8 cellular contexts compared by ENCODE assay signal in the genomic region with DNA sequence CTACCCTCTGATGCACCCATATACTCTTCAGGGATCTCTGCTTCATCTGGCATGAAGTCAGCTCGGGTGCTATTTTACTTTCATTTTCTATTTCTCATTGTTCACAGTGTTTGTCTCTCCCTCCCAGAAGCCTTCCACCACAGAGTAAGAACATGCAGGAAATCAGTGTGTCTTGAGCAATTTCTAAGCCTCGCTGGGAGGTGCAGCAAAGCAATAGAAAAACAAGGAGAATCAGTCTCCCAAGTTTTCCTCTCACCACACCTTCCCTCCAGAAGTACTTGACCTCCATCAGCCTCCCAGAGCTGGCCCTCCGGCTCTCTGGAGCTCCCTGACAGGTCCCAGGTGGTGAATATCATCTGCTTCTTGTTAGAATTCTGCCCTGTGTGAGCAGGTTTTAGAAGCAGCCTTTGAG.
DNase-seq lines count a peak whose midpoint lies in the region; ATAC-seq and TF ChIP-seq lines count a peak whose summit lies in the region.

No MANE protein-coding gene starts in this region.

- H3K27me3 Mint-ChIP-seq in activated T-helper 1 cell treated with anti-CD3 and anti-CD28 coated beads, Interleukin-12 subunit alpha, Interleukin-12 subunit beta, Interleukin-2, Interleukin-4 antibody, amounts not matched to agents 30 ng/mL and 10 ng/mL and 1 ng/mL, durations not matched to agents 14 hours and 24 hours and 36 hours (ENCODE audit: insufficient read depth) = peaks cover 4% of the 10 kb centered on the region
- peaks cover 8 to 11% of the 10 kb centered on the region in 2 donors for H3K27me3 Mint-ChIP-seq in stimulated activated naive B cell treated with anti-CD40 and anti-IgM and Interleukin-4, amounts not matched to agents 10 μg/mL and 1 μg/mL and 100 μg/mL, for 72 hours

- peak overlapping the region; percentile 80 for H3K27ac Mint-ChIP-seq in activated T-helper 1 cell treated with anti-CD3 and anti-CD28 coated beads, Interleukin-12 subunit alpha, Interleukin-12 subunit beta, Interleukin-2, Interleukin-4 antibody, amounts not matched to agents 30 ng/mL and 10 ng/mL and 1 ng/mL, durations not matched to agents 14 hours and 24 hours and 36 hours
- no peak overlapping the region for H3K27ac Mint-ChIP-seq in stimulated activated naive B cell treated with anti-CD40 and anti-IgM and Interleukin-4, amounts not matched to agents 10 μg/mL and 1 μg/mL and 100 μg/mL, for 72 hours

- peak; percentile 29 for DNase-seq in AG09309 (ENCODE audit: low read depth)
- peak; percentile 40 for DNase-seq in NCI-H2107 (lab: John Stamatoyannopoulos, UW)
- DNase-seq in activated T-helper 1 cell treated with anti-CD3 and anti-CD28 coated beads, Interleukin-12 subunit alpha, Interleukin-12 subunit beta, Interleukin-2, Interleukin-4 antibody, amounts not matched to agents 30 ng/mL and 10 ng/mL and 1 ng/mL, durations not matched to agents 14 hours and 24 hours and 36 hours (ENCODE audit: low spot score) = peak; percentile 29
- no peak for DNase-seq in left ventricle myocardium superior
- DNase-seq in stimulated activated naive B cell treated with anti-CD40 and anti-IgM and Interleukin-4, amounts not matched to agents 10 μg/mL and 1 μg/mL and 100 μg/mL, for 72 hours = no peak
- DNase-seq in T-helper 9 cell = no peak

- intact Hi-C loops in activated T-helper 1 cell treated with anti-CD3 and anti-CD28 coated beads, Interleukin-12 subunit alpha, Interleukin-12 subunit beta, Interleukin-2, Interleukin-4 antibody, amounts not matched to agents 30 ng/mL and 10 ng/mL and 1 ng/mL, durations not matched to agents 14 hours and 24 hours and 36 hours (cut with micrococcal nuclease) = no loop called here
- intact Hi-C loops in left ventricle myocardium superior (cut with micrococcal nuclease) = no loop called here

- peaks cover 3% of the 10 kb centered on the region for H3K36me3 Mint-ChIP-seq in activated T-helper 1 cell treated with anti-CD3 and anti-CD28 coated beads, Interleukin-12 subunit alpha, Interleukin-12 subunit beta, Interleukin-2, Interleukin-4 antibody, amounts not matched to agents 30 ng/mL and 10 ng/mL and 1 ng/mL, durations not matched to agents 14 hours and 24 hours and 36 hours (ENCODE audit: low read depth)
- no peaks in the 10 kb centered on the region for H3K36me3 Mint-ChIP-seq in stimulated activated naive B cell treated with anti-CD40 and anti-IgM and Interleukin-4, amounts not matched to agents 10 μg/mL and 1 μg/mL and 100 μg/mL, for 72 hours

- peak overlapping the region; percentile 29 for H3K4me3 ChIP-seq in AG09309 (ENCODE audit: control insufficient read depth, low read depth, low read length)

- no peak for TF ChIP-seq CTCF in AG09309 (IDR thresholded peaks at IDR 0.05; ENCODE audit: control insufficient read depth, insufficient read depth, low read depth, low read length, missing control alignments)

- peak overlapping the region; percentile 76 for H3K4me3 Mint-ChIP-seq in activated T-helper 1 cell treated with anti-CD3 and anti-CD28 coated beads, Interleukin-12 subunit alpha, Interleukin-12 subunit beta, Interleukin-2, Interleukin-4 antibody, amounts not matched to agents 30 ng/mL and 10 ng/mL and 1 ng/mL, durations not matched to agents 14 hours and 24 hours and 36 hours
- H3K4me3 Mint-ChIP-seq in stimulated activated naive B cell treated with anti-CD40 and anti-IgM and Interleukin-4, amounts not matched to agents 10 μg/mL and 1 μg/mL and 100 μg/mL, for 72 hours = peak overlapping the region; percentile 55 to 80

- peak; percentile 100 for ATAC-seq in GM18517 (IDR thresholded peaks at IDR 0.05; ENCODE audit: unreplicated experiment)
- peak; percentile 99 for ATAC-seq in HG02885 (IDR thresholded peaks at IDR 0.05; ENCODE audit: poor library complexity, unreplicated experiment)
- peak; percentile 67 for ATAC-seq in left ventricle myocardium superior
- peak; percentile 70 to 76 for ATAC-seq in stimulated activated naive B cell treated with anti-CD40 and anti-IgM and Interleukin-4, amounts not matched to agents 10 μg/mL and 1 μg/mL and 100 μg/mL, for 72 hours (replicated peaks)

- H3K9me3 Mint-ChIP-seq in activated T-helper 1 cell treated with anti-CD3 and anti-CD28 coated beads, Interleukin-12 subunit alpha, Interleukin-12 subunit beta, Interleukin-2, Interleukin-4 antibody, amounts not matched to agents 30 ng/mL and 10 ng/mL and 1 ng/mL, durations not matched to agents 14 hours and 24 hours and 36 hours = no peaks in the 10 kb centered on the region
- peaks cover 3 to 16% of the 10 kb centered on the region in 2 donors for H3K9me3 Mint-ChIP-seq in stimulated activated naive B cell treated with anti-CD40 and anti-IgM and Interleukin-4, amounts not matched to agents 10 μg/mL and 1 μg/mL and 100 μg/mL, for 72 hours

- H3K4me1 Mint-ChIP-seq in activated T-helper 1 cell treated with anti-CD3 and anti-CD28 coated beads, Interleukin-12 subunit alpha, Interleukin-12 subunit beta, Interleukin-2, Interleukin-4 antibody, amounts not matched to agents 30 ng/mL and 10 ng/mL and 1 ng/mL, durations not matched to agents 14 hours and 24 hours and 36 hours (ENCODE audit: low read depth) = peaks cover 20% of the 10 kb centered on the region
- H3K4me1 Mint-ChIP-seq in stimulated activated naive B cell treated with anti-CD40 and anti-IgM and Interleukin-4, amounts not matched to agents 10 μg/mL and 1 μg/mL and 100 μg/mL, for 72 hours = peaks cover 3 to 8% of the 10 kb centered on the region in 2 donors

Comparison
In these comparisons a context has a peak if more than half of its experiments do, and no peak if none do; other contexts are left out.
1. DNase-seq: peak in AG09309 (single experiment), NCI-H2107 (single experiment) and activated T-helper 1 cell treated with anti-CD3 and anti-CD28 coated beads, Interleukin-12 subunit alpha, Interleukin-12 subunit beta, Interleukin-2, Interleukin-4 antibody, amounts not matched to agents 30 ng/mL and 10 ng/mL and 1 ng/mL, durations not matched to agents 14 hours and 24 hours and 36 hours (single experiment); none in left ventricle myocardium superior (single experiment), stimulated activated naive B cell treated with anti-CD40 and anti-IgM and Interleukin-4, amounts not matched to agents 10 μg/mL and 1 μg/mL and 100 μg/mL, for 72 hours (single experiment) and T-helper 9 cell (single experiment).
2. Peak in every context shown above with its lines, with median percentiles within 50 percentile points of each other: ATAC-seq.